17 cellular contexts compared by ENCODE assay signal in genomic region chr17:69173118-69173517, GRCh38. TPM values are rescaled to one million over a fixed set of nuclear protein-coding genes. Genes with fewer than 3 reads are reported as not detected.
DNase-seq lines count a peak whose midpoint lies in the region; ATAC-seq, FAIRE-seq and TF ChIP-seq lines count a peak whose summit lies in the region.
"Had no signal": no experiment of that assay in that cellular context is flagged by ENCODE, and none has a peak within 500 bp of the region (broad histone marks: within the 10 kb centered on the region; RNA-seq: fewer than 3 reads in every experiment).

No MANE protein-coding gene starts in this region.

- H3K36me3 ChIP-seq in ACC112 (ENCODE audit: insufficient read depth, low read length) (no peaks in the 10 kb centered on the region), GM23248 (ENCODE audit: low read depth) (no peaks in the 10 kb centered on the region), GM12878 (ENCODE audit: control insufficient read depth in 2 of 2, insufficient read depth in 2 of 2, low read length in 1 of 2) (no peaks in the 10 kb centered on the region), neuronal stem cell (replicated peaks in 1 of 2; ENCODE audit: control insufficient read depth in 2 of 2, insufficient read depth in 2 of 2, low read length in 2 of 2) (no peaks in the 10 kb centered on the region), psoas muscle (ENCODE audit: insufficient read depth in 1 of 2, low read depth in 1 of 2) (peaks cover 0 to 84% of the 10 kb centered on the region in 2 donors)
- H3K36me3 ChIP-seq: BLaER1 treated with 17β-estradiol and CSF1 and Interleukin-3, amounts not matched to agents 10 nM and 100 nM; HAP-1 had no signal

- no peak overlapping the region for H4K8ac ChIP-seq in neuronal stem cell (ENCODE audit: low read depth, low read length)

- H3K4ac ChIP-seq in neuronal stem cell (ENCODE audit: low read length) = no peak overlapping the region

- no peak overlapping the region for H2AK5ac ChIP-seq in neuronal stem cell (ENCODE audit: low read depth, low read length)

- in situ Hi-C loops in GM23248 (cut with MboI) = no loop called here
- in situ Hi-C loops in GM12878 (cut with MboI) = no loop called here

- no peaks in the 10 kb centered on the region for H4K20me1 ChIP-seq in GM23248 (ENCODE audit: insufficient read depth)
- no peaks in the 10 kb centered on the region for H4K20me1 ChIP-seq in GM12878 (ENCODE audit: control insufficient read depth, insufficient read depth)
- H4K20me1 ChIP-seq: BLaER1 treated with 17β-estradiol and CSF1 and Interleukin-3, amounts not matched to agents 10 nM and 100 nM had no signal

- no peak overlapping the region for H3K18ac ChIP-seq in neuronal stem cell (ENCODE audit: low read length)

- no peak for TF ChIP-seq RAD21 in GM12878 (IDR thresholded peaks at IDR 0.05; ENCODE audit: insufficient read depth, low read depth, low read length)

- no peak overlapping the region for H2BK15ac ChIP-seq in neuronal stem cell (ENCODE audit: low read length)

- ATAC-seq in GM12878 (no peak), psoas muscle (no peak)

- no peak for TF ChIP-seq POLR2A in GM12878 (IDR thresholded peaks at IDR 0.05; ENCODE audit: low read depth, low read length)

- peaks cover 5% of the 10 kb centered on the region; the same call in 1 of the 2 replicates for H3F3A ChIP-seq in GM23248 (ENCODE audit: insufficient read depth)

- peak overlapping the region; percentile 70 for H2AFZ ChIP-seq in ACC112 (ENCODE audit: low read length, unreplicated experiment)
- peak overlapping the region; percentile 50; the same call in 1 of the 2 replicates for H2AFZ ChIP-seq in GM23248
- H2AFZ ChIP-seq in GM12878 (ENCODE audit: control insufficient read depth, low read depth, low read length) = no peak overlapping the region
- H2AFZ ChIP-seq in neuronal stem cell (ENCODE audit: low read length) = peak overlapping the region; percentile 48

- H3K23ac ChIP-seq in neuronal stem cell (ENCODE audit: low read depth, low read length, poor library complexity) = no peak overlapping the region

- no peak overlapping the region for H3K4me3 ChIP-seq in ACC112 (ENCODE audit: low read depth, low read length)
- H3K4me3 ChIP-seq in GM23248 = no peak overlapping the region
- no peak overlapping the region for H3K4me3 ChIP-seq in GM12878
- H3K4me3 ChIP-seq in neuronal stem cell (ENCODE audit: low read length in 2 of 2) = no peak overlapping the region
- H3K4me3 ChIP-seq in psoas muscle = no peak overlapping the region
- no peak overlapping the region for H3K4me3 ChIP-seq in dorsolateral prefrontal cortex
- H3K4me3 ChIP-seq: BLaER1 treated with 17β-estradiol and CSF1 and Interleukin-3, amounts not matched to agents 10 nM and 100 nM; HAP-1 had no signal

- RAD21 ChIA-PET in GM12878 (lab: Charles Lee; ENCODE audit: unreplicated experiment) = interaction anchor here (1.3 kb wide), 1 partner anchor 55 kb away, joined by 4 read pairs; no protein-coding TSS in a partner anchor

- H3K4me2 ChIP-seq in GM23248 (ENCODE audit: unreplicated experiment) = no peak overlapping the region
- no peak overlapping the region for H3K4me2 ChIP-seq in GM12878 (ENCODE audit: control insufficient read depth, insufficient read depth)
- H3K4me2 ChIP-seq in neuronal stem cell (ENCODE audit: insufficient read depth, low read length, poor library complexity, severe bottlenecking) = no peak overlapping the region

- no peaks in the 10 kb centered on the region for H3K79me1 ChIP-seq in neuronal stem cell (ENCODE audit: low read depth, low read length)

- WGBS in GM23248 (ENCODE audit: low coverage in 1 of 2, low lambda C conversion rate in 2 of 2, missing lambda C conversion rate in 2 of 2), 2 experiments = 70 to 74% methylated on average over 2 of the region's 2 CpGs
- 50% methylated on average over 2 of the region's 2 CpGs for WGBS in GM12878 (ENCODE audit: insufficient coverage, insufficient replicate concordance, low lambda C conversion rate, missing lambda C conversion rate)
- WGBS in neuronal stem cell (ENCODE audit: extremely low coverage in 2 of 2, insufficient read length in 2 of 2, insufficient replicate concordance in 1 of 2), 2 donors = no CpG with 5 or more reads among the region's 2 CpGs
- 70 to 97% (median 79%) methylated on average over 2 of the region's 2 CpGs for WGBS in psoas muscle, 3 donors

- intact Hi-C loops in GM12878 (cut with micrococcal nuclease; ENCODE audit: unreplicated experiment) (no loop called here), psoas muscle (cut with DNase I) (no loop called here), dorsolateral prefrontal cortex (cut with DNase I) (no loop called here)

- H3K4me1 ChIP-seq in ACC112 (ENCODE audit: control insufficient read depth, insufficient read depth, low read length, unreplicated experiment) = peaks cover 25% of the 10 kb centered on the region
- H3K4me1 ChIP-seq in GM23248 (ENCODE audit: insufficient read depth) = peaks cover 18% of the 10 kb centered on the region
- no peaks in the 10 kb centered on the region for H3K4me1 ChIP-seq in GM12878 (ENCODE audit: control insufficient read depth, insufficient read depth, low read length)
- peaks cover 0 to 3% of the 10 kb centered on the region in 2 donors for H3K4me1 ChIP-seq in neuronal stem cell (ENCODE audit: control insufficient read depth in 2 of 2, insufficient read depth in 1 of 2, low read depth in 1 of 2, low read length in 2 of 2)
- H3K4me1 ChIP-seq in psoas muscle = no peaks in the 10 kb centered on the region

- no peak overlapping the region for H2BK5ac ChIP-seq in neuronal stem cell (ENCODE audit: low read length)

- no TSS peak for BruUV-seq in GM12878 (replicated peaks; lab: Mats Ljungman, UMichigan)

- no peak for DNase-seq in GM23248
- DNase-seq in GM12878 (ENCODE audit: low read depth, low spot score) = no peak
- no peak for DNase-seq in neuronal stem cell (ENCODE audit: low spot score)
- no peak for DNase-seq in psoas muscle
- no peak for DNase-seq in dorsolateral prefrontal cortex
- DNase-seq: AML-193; CD4-positive, CD25-positive, alpha-beta regulatory T cell; DMS 273 treated with DMSO at 0.1 percent for 48 hours; GOT3; HFFc6; KBM-7 had no signal

- H3K27me3 ChIP-seq in ACC112 (ENCODE audit: insufficient read depth, low read length) (no peaks in the 10 kb centered on the region), GM23248 (replicated peaks; ENCODE audit: insufficient read depth) (no peaks in the 10 kb centered on the region), GM12878 (replicated peaks in 1 of 2; ENCODE audit: control insufficient read depth in 2 of 2, insufficient read depth in 2 of 2, low read length in 1 of 2) (no peaks in the 10 kb centered on the region), neuronal stem cell (ENCODE audit: control insufficient read depth in 3 of 3, insufficient read depth in 3 of 3, low read depth in 1 of 3, low read length in 3 of 3) (no peaks in the 10 kb centered on the region), psoas muscle (ENCODE audit: insufficient read depth in 3 of 3, low read length in 2 of 3) (no peaks in the 10 kb centered on the region), dorsolateral prefrontal cortex (no peaks in the 10 kb centered on the region)
- H3K27me3 ChIP-seq: BLaER1 treated with 17β-estradiol and CSF1 and Interleukin-3, amounts not matched to agents 10 nM and 100 nM had no signal

- peak; percentile 23 for FAIRE-seq in GM12878 (lab: Jason Lieb, UNC)
- FAIRE-seq: GM18507 had no signal

- TF ChIP-seq CTCF in GM12878 (IDR thresholded peaks at IDR 0.05 in 2 of 3, conservative IDR thresholded peaks at IDR 0.05 in 1 of 3; ENCODE audit: control insufficient read depth in 2 of 3, extremely low read depth in 1 of 3, insufficient read depth in 1 of 3, low read depth in 3 of 3, low read length in 3 of 3) (no peak), psoas muscle (IDR thresholded peaks at IDR 0.05) (no peak), dorsolateral prefrontal cortex (IDR thresholded peaks at IDR 0.05 in 54 of 56, conservative IDR thresholded peaks at IDR 0.05 in 2 of 56; ENCODE audit: low read depth in 1 of 56, partially characterized antibody in 56 of 56) (no peak)

- H3K9ac ChIP-seq in GM23248 (no peak overlapping the region), GM12878 (ENCODE audit: control insufficient read depth, insufficient read depth, low read length) (no peak overlapping the region), neuronal stem cell (ENCODE audit: low read depth, low read length, poor library complexity) (no peak overlapping the region)
- H3K9ac ChIP-seq: BLaER1 treated with 17β-estradiol and CSF1 and Interleukin-3, amounts not matched to agents 10 nM and 100 nM had no signal

- H2BK12ac ChIP-seq in neuronal stem cell (ENCODE audit: low read length) = no peak overlapping the region

- no peak overlapping the region for H4K91ac ChIP-seq in neuronal stem cell (ENCODE audit: low read depth, low read length, poor library complexity)

- H3K9me3 ChIP-seq in GM23248 (ENCODE audit: low read depth) (no peaks in the 10 kb centered on the region), GM12878 (replicated peaks; ENCODE audit: control insufficient read depth, insufficient read depth, low read length) (no peaks in the 10 kb centered on the region), neuronal stem cell (replicated peaks in 1 of 2; ENCODE audit: control insufficient read depth in 2 of 2, insufficient read depth in 1 of 2, low read depth in 1 of 2, low read length in 2 of 2) (no peaks in the 10 kb centered on the region), psoas muscle (no peaks in the 10 kb centered on the region)
- H3K9me3 ChIP-seq: HAP-1 had no signal

- no peak overlapping the region for H2BK120ac ChIP-seq in neuronal stem cell (ENCODE audit: low read depth, low read length)

- peaks cover 3% of the 10 kb centered on the region for H3K9me2 ChIP-seq in GM23248 (ENCODE audit: insufficient read depth)

- H3K79me2 ChIP-seq in ACC112 (ENCODE audit: control insufficient read depth, insufficient read depth, low read length, unreplicated experiment) = no peaks in the 10 kb centered on the region
- no peaks in the 10 kb centered on the region for H3K79me2 ChIP-seq in GM23248 (ENCODE audit: insufficient read depth)
- H3K79me2 ChIP-seq in GM12878 (ENCODE audit: control insufficient read depth, insufficient read depth, low read length) = no peaks in the 10 kb centered on the region

- POLR2A ChIA-PET in GM12878 (lab: Charles Lee) = no interaction called here

- SMC1A ChIA-PET in GM12878 (lab: Charles Lee; ENCODE audit: uncharacterized antibody, unreplicated experiment) = interaction anchor here (0.7 to 2.8 kb wide), 2 partner anchors 8 to 52 kb away, joined by 3 to 12 read pairs; no protein-coding TSS in a partner anchor

- no peak overlapping the region for H3K27ac ChIP-seq in ACC112 (ENCODE audit: low read depth, low read length)
- H3K27ac ChIP-seq in GM23248 = no peak overlapping the region
- H3K27ac ChIP-seq in GM12878 (ENCODE audit: control insufficient read depth, insufficient read depth) = no peak overlapping the region
- H3K27ac ChIP-seq in neuronal stem cell (replicated peaks; ENCODE audit: low read length) = no peak overlapping the region
- no peak overlapping the region for H3K27ac ChIP-seq in psoas muscle
- no peak overlapping the region for H3K27ac ChIP-seq in dorsolateral prefrontal cortex

- H3K14ac ChIP-seq in neuronal stem cell (ENCODE audit: low read length) = no peak overlapping the region

- CTCF ChIA-PET in GM12878 (lab: Yijun Ruan, JAX) = no interaction called here

- no peak for TF ChIP-seq EP300 in GM12878 (IDR thresholded peaks at IDR 0.05; ENCODE audit: borderline replicate concordance in 1 of 2, control insufficient read depth in 1 of 2, low read depth in 2 of 2, low read length in 2 of 2)

RNA-seq across cellular contexts. Expression of gene ABCA6, which starts 31.4 kb away (rescaled TPM):
- total RNA-seq in GM23248 (2014; rRNA removed; shearing (Covaris generic)) = 5.3 and 6.4 TPM in 2 replicates
- polyA plus RNA-seq in GM23248 (2016; fragmentation: Nextera tagmentation; extraction: Ambion mirVana) (2.1 and 2.8 TPM in 2 replicates), GM12878 (2011; rRNA removed) (36.9 and 53.4 TPM in 2 replicates), GM12878 (2014; fragmentation: Illumina TruSeq; extraction: Trizol) (15.6 and 18.6 TPM in 2 replicates), GM12878 (2014; fragmentation: Nextera tagmentation; extraction: Ambion mirVana) (10 to 100 TPM in 1 of 2 experiments, 1 to 10 TPM in 1; 9.0 to 10.1 TPM), GM12878 (2014; rRNA removed) (7.6 and 11.5 TPM in 2 replicates), GM12878 (2016; fragmentation: Nextera tagmentation; extraction: Ambion mirVana) (1 to 10 TPM; 6.8 to 7.0 TPM), psoas muscle (1 to 10 TPM; 2.7 to 4.2 (median 3.1) TPM)
- 81.0 and 84.3 TPM in 2 replicates for total RNA-seq in GM12878 (2013; cell fraction: nucleolus; rRNA removed)
- total RNA-seq in GM12878 (2014; rRNA removed) (15.6 and 18.1 TPM in 2 replicates), GM12878 (2014; rRNA removed; fragmentation: Illumina TruSeq; extraction: Trizol) (19.5 and 21.4 TPM in 2 replicates), GM12878 (2021) (13.7 and 14.3 TPM in 2 replicates), psoas muscle (10 to 100 TPM in 2 of 4 donors, 1 to 10 TPM in 2; 6.8 to 21.2 (median 10.3) TPM), dorsolateral prefrontal cortex (10 to 100 TPM; 12.9 to 94.7 (median 28.1) TPM)
- 3.5 TPM for polyA plus RNA-seq in GM12878 (2011; ENCODE audit: low read depth)
- 14.2 and 15.0 TPM in 2 replicates for polyA plus RNA-seq in GM12878 (2011; cell fraction: cytosol; rRNA removed)
- polyA plus RNA-seq in GM12878 (2011; cell fraction: nucleus; rRNA removed) = 53.3 and 57.0 TPM in 2 replicates
- polyA plus RNA-seq in GM12878 (2012) = 4.8 and 7.9 TPM in 2 replicates
- 41.5 and 47.3 TPM in 2 replicates for polyA minus RNA-seq in GM12878 (2011; rRNA and poly(A)+ RNA removed)
- 10.6 and 16.2 TPM in 2 replicates for polyA minus RNA-seq in GM12878 (2011; cell fraction: cytosol; rRNA and poly(A)+ RNA removed)
- 55.2 and 78.9 TPM in 2 replicates for polyA minus RNA-seq in GM12878 (2011; cell fraction: nucleus; rRNA and poly(A)+ RNA removed)
- polyA plus RNA-seq in neuronal stem cell (2013, experiment 1 of 2) = not detected
- polyA plus RNA-seq in neuronal stem cell (2013, experiment 2 of 2) = not detected
- total RNA-seq: Daoy, HT1080 had no signal
- polyA plus RNA-seq: CD4-positive, CD25-positive, alpha-beta regulatory T cell had no signal

RNA-seq across cellular contexts. Expression of gene ABCA10, which starts 55.5 kb away (rescaled TPM):
- 0.11 and 0.13 TPM in 2 replicates for total RNA-seq in GM23248 (2014; rRNA removed; shearing (Covaris generic))
- polyA plus RNA-seq in GM23248 (2016; fragmentation: Nextera tagmentation; extraction: Ambion mirVana) = 0.09 and 0.23 TPM in 2 replicates
- total RNA-seq in GM12878 (2013; cell fraction: nucleolus; rRNA removed) = 23.0 and 23.8 TPM in 2 replicates
- total RNA-seq in GM12878 (2014; rRNA removed) = 0.85 and 2.7 TPM in 2 replicates
- total RNA-seq in GM12878 (2014; rRNA removed; fragmentation: Illumina TruSeq; extraction: Trizol) = 1.4 and 1.6 TPM in 2 replicates
- total RNA-seq in GM12878 (2021) = 0.82 and 1.2 TPM in 2 replicates
- 0.68 TPM for polyA plus RNA-seq in GM12878 (2011; ENCODE audit: low read depth)
- 3.0 and 4.5 TPM in 2 replicates for polyA plus RNA-seq in GM12878 (2011; rRNA removed)
- polyA plus RNA-seq in GM12878 (2011; cell fraction: cytosol; rRNA removed) = 0.57 and 0.63 TPM in 2 replicates
- 6.4 and 7.8 TPM in 2 replicates for polyA plus RNA-seq in GM12878 (2011; cell fraction: nucleus; rRNA removed)
- 1.3 and 2.0 TPM in 2 replicates for polyA plus RNA-seq in GM12878 (2012)
- polyA plus RNA-seq in GM12878 (2014; fragmentation: Illumina TruSeq; extraction: Trizol) = 1.2 and 1.3 TPM in 2 replicates
- polyA plus RNA-seq in GM12878 (2014; fragmentation: Nextera tagmentation; extraction: Ambion mirVana) = under 1 TPM; 0.50 to 0.77 TPM
- 0.98 and 1.2 TPM in 2 replicates for polyA plus RNA-seq in GM12878 (2014; rRNA removed)
- under 1 TPM; 0.33 to 0.66 TPM for polyA plus RNA-seq in GM12878 (2016; fragmentation: Nextera tagmentation; extraction: Ambion mirVana)
- polyA minus RNA-seq in GM12878 (2011; rRNA and poly(A)+ RNA removed) = 2.8 and 3.6 TPM in 2 replicates
- 0.31 TPM in 1 of 2 replicates, not detected in the other for polyA minus RNA-seq in GM12878 (2011; cell fraction: cytosol; rRNA and poly(A)+ RNA removed)
- polyA minus RNA-seq in GM12878 (2011; cell fraction: nucleus; rRNA and poly(A)+ RNA removed) = 5.9 and 7.1 TPM in 2 replicates
- polyA plus RNA-seq in neuronal stem cell (2013, experiment 1 of 2) = 0.03 TPM
- 0.07 TPM for polyA plus RNA-seq in neuronal stem cell (2013, experiment 2 of 2)
- total RNA-seq in psoas muscle = 1 to 10 TPM; 5.0 to 9.6 (median 5.9) TPM
- 1 to 10 TPM; 1.4 to 4.1 (median 3.1) TPM for polyA plus RNA-seq in psoas muscle
- total RNA-seq in dorsolateral prefrontal cortex = 10 to 100 TPM in 119 of 120 experiments, 1 to 10 TPM in 1; 8.5 to 34.5 (median 20.4) TPM
